In the genomic region with DNA sequence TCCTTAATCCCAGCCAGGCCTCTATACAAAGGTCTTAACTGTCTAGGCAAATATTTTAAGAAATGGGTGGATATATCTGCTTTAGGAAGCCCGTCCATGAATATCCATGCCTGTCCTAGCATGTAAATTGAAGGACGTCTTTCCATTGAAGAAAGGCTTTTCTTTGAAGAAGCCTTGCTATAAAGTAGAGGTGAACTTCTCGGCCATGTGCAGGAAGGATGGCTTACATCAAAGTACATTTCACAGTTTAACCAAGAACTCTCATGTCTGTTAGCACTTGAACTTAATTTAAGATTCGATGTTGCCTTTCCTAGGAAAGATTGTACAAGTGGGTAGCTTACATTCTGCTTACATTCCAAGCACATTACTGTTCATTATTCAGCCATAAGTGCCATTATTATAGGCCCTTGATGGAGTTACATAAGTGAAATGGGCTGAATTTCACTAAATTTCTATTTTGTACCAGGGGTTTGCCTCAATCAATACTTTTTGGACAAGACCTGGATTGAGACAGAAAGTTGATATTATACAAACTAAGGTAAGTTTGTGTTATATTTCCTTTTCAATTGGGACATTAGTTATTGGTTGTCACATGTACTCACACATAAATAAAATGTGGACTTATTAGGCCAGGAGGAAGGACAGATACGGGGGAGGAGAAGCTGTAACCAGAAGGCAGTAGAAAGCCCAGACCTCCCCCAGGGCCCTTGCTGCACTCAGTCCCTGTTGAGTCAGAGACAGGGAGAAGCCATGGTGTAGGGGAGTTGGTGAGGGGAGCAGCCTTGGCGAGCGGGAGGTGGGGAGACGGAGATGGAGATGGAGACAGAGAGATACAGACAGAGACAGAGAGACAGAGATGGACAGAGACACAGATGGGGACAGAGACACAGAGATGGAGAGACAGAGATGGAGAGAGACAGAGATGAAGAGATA, we compare ENCODE assay signal across 18 cellular contexts.
DNase-seq lines count a peak whose midpoint lies in the region; ATAC-seq and TF ChIP-seq lines count a peak whose summit lies in the region.
"Had no signal": no experiment of that assay in that cellular context is flagged by ENCODE, and none has a peak within 500 bp of the region (broad histone marks: within the 10 kb centered on the region; RNA-seq: fewer than 3 reads in every experiment).

No MANE protein-coding gene starts in this region.

- H3K4me1 Mint-ChIP-seq in Caco-2 (ENCODE audit: low read depth, unreplicated experiment) (peaks cover 10% of the 10 kb centered on the region), endodermal cell (peaks cover 2% of the 10 kb centered on the region)
- peaks cover 4 to 13% of the 10 kb centered on the region in 2 donors for H3K4me1 Mint-ChIP-seq in natural killer cell treated with Interleukin-12 subunit alpha and Interleukin-12 subunit beta and Interleukin-15 and Interleukin-18, amount 100 ng/mL, for 72 hours (ENCODE audit: low read depth in 2 of 2)
- no peaks in the 10 kb centered on the region for H3K4me1 Mint-ChIP-seq in stimulated activated naive B cell treated with anti-CD40 and anti-IgM and Interleukin-4, amounts not matched to agents 10 μg/mL and 1 μg/mL and 100 μg/mL, for 72 hours

- H2BK120ac ChIP-seq in trophoblast cell (ENCODE audit: insufficient read depth, low read length, poor library complexity) (peak overlapping the region; percentile 35), mesendoderm (ENCODE audit: low read depth, low read length) (no peak overlapping the region)

- no peak overlapping the region for H4K12ac ChIP-seq in trophoblast cell (ENCODE audit: low read depth, low read length)

- H3K9me3 ChIP-seq in Caco-2 (no peaks in the 10 kb centered on the region), endodermal cell (ENCODE audit: control insufficient read depth, low read length) (no peaks in the 10 kb centered on the region), trophoblast cell (ENCODE audit: insufficient read depth, low read depth, low read length) (peaks cover 2% of the 10 kb centered on the region), SJCRH30 (replicated peaks) (no peaks in the 10 kb centered on the region)
- H3K9me3 ChIP-seq: neutrophil, SK-N-SH had no signal

- TF ChIP-seq POLR2A in NB4 (IDR thresholded peaks at IDR 0.05; ENCODE audit: extremely low read depth, insufficient read length), result no peak

- no peak overlapping the region for H4K5ac ChIP-seq in mesendoderm (ENCODE audit: low read length)

- peaks cover 15% of the 10 kb centered on the region for H3K9me3 Mint-ChIP-seq in Caco-2 (ENCODE audit: unreplicated experiment)
- H3K9me3 Mint-ChIP-seq in endodermal cell, result no peaks in the 10 kb centered on the region
- no peaks in the 10 kb centered on the region for H3K9me3 Mint-ChIP-seq in natural killer cell treated with Interleukin-12 subunit alpha and Interleukin-12 subunit beta and Interleukin-15 and Interleukin-18, amount 100 ng/mL, for 72 hours
- H3K9me3 Mint-ChIP-seq in stimulated activated naive B cell treated with anti-CD40 and anti-IgM and Interleukin-4, amounts not matched to agents 10 μg/mL and 1 μg/mL and 100 μg/mL, for 72 hours, result peaks cover 3 to 7% of the 10 kb centered on the region in 2 donors
- H3K9me3 Mint-ChIP-seq: activated T-helper 2 cell treated with anti-CD3 and anti-CD28 coated beads, Interferon-gamma antibody, Interleukin-2, Interleukin-4, amounts not matched to agents 10 μg/mL and 5 μg/mL and 100 μg/mL, durations not matched to agents 14 hours and 24 hours and 36 hours had no signal

- no peak overlapping the region for H3K56ac ChIP-seq in mesendoderm (ENCODE audit: low read length)

- peak overlapping the region; percentile 30 for H2BK12ac ChIP-seq in trophoblast cell (ENCODE audit: low read length)

- H3K4me3 Mint-ChIP-seq in Caco-2 (ENCODE audit: unreplicated experiment) (no peak overlapping the region), endodermal cell (no peak overlapping the region)
- H3K4me3 Mint-ChIP-seq in natural killer cell treated with Interleukin-12 subunit alpha and Interleukin-12 subunit beta and Interleukin-15 and Interleukin-18, amount 100 ng/mL, for 72 hours, result no peak overlapping the region
- no peak overlapping the region for H3K4me3 Mint-ChIP-seq in stimulated activated naive B cell treated with anti-CD40 and anti-IgM and Interleukin-4, amounts not matched to agents 10 μg/mL and 1 μg/mL and 100 μg/mL, for 72 hours

- H3K9ac ChIP-seq in endodermal cell (ENCODE audit: extremely low read depth, low read length, poor library complexity, severe bottlenecking) (no peak overlapping the region), trophoblast cell (ENCODE audit: low read length) (no peak overlapping the region), mesendoderm (ENCODE audit: low read length) (no peak overlapping the region)
- H3K9ac ChIP-seq: BLaER1, SK-N-SH had no signal

- H3K14ac ChIP-seq in trophoblast cell (ENCODE audit: low read length), result no peak overlapping the region

- H3K36me3 Mint-ChIP-seq in Caco-2 (ENCODE audit: insufficient read depth, unreplicated experiment) (no peaks in the 10 kb centered on the region), endodermal cell (ENCODE audit: low read depth) (no peaks in the 10 kb centered on the region)
- H3K36me3 Mint-ChIP-seq in natural killer cell treated with Interleukin-12 subunit alpha and Interleukin-12 subunit beta and Interleukin-15 and Interleukin-18, amount 100 ng/mL, for 72 hours, result no peaks in the 10 kb centered on the region
- H3K36me3 Mint-ChIP-seq in stimulated activated naive B cell treated with anti-CD40 and anti-IgM and Interleukin-4, amounts not matched to agents 10 μg/mL and 1 μg/mL and 100 μg/mL, for 72 hours, result no peaks in the 10 kb centered on the region

- H3K23ac ChIP-seq in trophoblast cell (ENCODE audit: low read length), result no peak overlapping the region
- no peak overlapping the region for H3K23ac ChIP-seq in mesendoderm (ENCODE audit: low read length)

- intact Hi-C loops in Caco-2 (cut with micrococcal nuclease; ENCODE audit: unreplicated experiment), result loop anchor here (5.0 kb wide), 1 partner anchor 265 kb away; a partner anchor contains a TSS

- peak overlapping the region; percentile 75 for H3K27ac Mint-ChIP-seq in Caco-2 (ENCODE audit: unreplicated experiment)
- H3K27ac Mint-ChIP-seq in endodermal cell, result no peak overlapping the region
- no peak overlapping the region for H3K27ac Mint-ChIP-seq in natural killer cell treated with Interleukin-12 subunit alpha and Interleukin-12 subunit beta and Interleukin-15 and Interleukin-18, amount 100 ng/mL, for 72 hours
- H3K27ac Mint-ChIP-seq in stimulated activated naive B cell treated with anti-CD40 and anti-IgM and Interleukin-4, amounts not matched to agents 10 μg/mL and 1 μg/mL and 100 μg/mL, for 72 hours, result no peak overlapping the region
- H3K27ac Mint-ChIP-seq: activated T-helper 2 cell treated with anti-CD3 and anti-CD28 coated beads, Interferon-gamma antibody, Interleukin-2, Interleukin-4, amounts not matched to agents 10 μg/mL and 5 μg/mL and 100 μg/mL, durations not matched to agents 14 hours and 24 hours and 36 hours had no signal

- H3K4me3 ChIP-seq in Caco-2 (ENCODE audit: low read depth, low read length) (no peak overlapping the region), NB4 (ENCODE audit: low read depth, low read length) (no peak overlapping the region), endodermal cell (ENCODE audit: low read length) (no peak overlapping the region), trophoblast cell (ENCODE audit: low read depth, low read length) (no peak overlapping the region), SJCRH30 (no peak overlapping the region), mesendoderm (ENCODE audit: low read length) (no peak overlapping the region)
- H3K4me3 ChIP-seq: BLaER1 had no signal

- H3K18ac ChIP-seq in trophoblast cell (ENCODE audit: low read length) (no peak overlapping the region), mesendoderm (ENCODE audit: low read length) (no peak overlapping the region)

- no peak for TF ChIP-seq CTCF in Caco-2 (IDR thresholded peaks at IDR 0.05; ENCODE audit: insufficient read depth in 1 of 2, low read depth in 1 of 2, low read length in 1 of 2, severe bottlenecking in 1 of 2, unreplicated experiment in 1 of 2)
- TF ChIP-seq CTCF in NB4 (IDR thresholded peaks at IDR 0.05; ENCODE audit: low read depth, low read length), result no peak
- no peak for TF ChIP-seq CTCF in endodermal cell (conservative IDR thresholded peaks at IDR 0.05)

- H3K27me3 ChIP-seq in Caco-2 (replicated peaks; ENCODE audit: control insufficient read depth, insufficient read depth, low read length) (no peaks in the 10 kb centered on the region), endodermal cell (ENCODE audit: control insufficient read depth, insufficient read depth, low read length, poor library complexity, severe bottlenecking) (no peaks in the 10 kb centered on the region), trophoblast cell (ENCODE audit: insufficient read depth, low read length) (no peaks in the 10 kb centered on the region), SJCRH30 (no peaks in the 10 kb centered on the region), mesendoderm (ENCODE audit: insufficient read depth, low read length, poor library complexity) (no peaks in the 10 kb centered on the region)
- H3K27me3 ChIP-seq: BLaER1 had no signal

- H2BK15ac ChIP-seq in mesendoderm (replicated peaks; ENCODE audit: low read depth), result no peak overlapping the region

- H3K4ac ChIP-seq in trophoblast cell (ENCODE audit: low read depth, low read length) (no peak overlapping the region), mesendoderm (ENCODE audit: low read depth, low read length) (no peak overlapping the region)

- H2BK5ac ChIP-seq in trophoblast cell (ENCODE audit: low read depth, low read length, poor library complexity), result peak overlapping the region; percentile 33
- no peak overlapping the region for H2BK5ac ChIP-seq in mesendoderm (ENCODE audit: low read length)

- CTCF ChIA-PET in Caco-2 (lab: Charles Lee), result no interaction called here

- no peak overlapping the region for H3K27ac ChIP-seq in endodermal cell (ENCODE audit: low read depth, low read length)
- peak overlapping the region; percentile 19 for H3K27ac ChIP-seq in trophoblast cell (ENCODE audit: low read depth, low read length)
- H3K27ac ChIP-seq in SJCRH30, result no peak overlapping the region
- no peak overlapping the region for H3K27ac ChIP-seq in mesendoderm (ENCODE audit: low read depth, low read length)
- H3K27ac ChIP-seq: BLaER1, neutrophil had no signal

- H4K8ac ChIP-seq in trophoblast cell (ENCODE audit: low read depth, low read length) (no peak overlapping the region), mesendoderm (ENCODE audit: low read depth, low read length) (no peak overlapping the region)

- H3K79me2 ChIP-seq in trophoblast cell (ENCODE audit: control insufficient read depth, insufficient read depth, low read length, poor library complexity) (no peaks in the 10 kb centered on the region), mesendoderm (ENCODE audit: control insufficient read depth, insufficient read depth, low read length) (no peaks in the 10 kb centered on the region)

- H3K79me1 ChIP-seq in trophoblast cell (ENCODE audit: low read length) (peaks cover 13% of the 10 kb centered on the region), mesendoderm (ENCODE audit: low read length) (no peaks in the 10 kb centered on the region)

- H2AFZ ChIP-seq in trophoblast cell (ENCODE audit: insufficient read depth, low read length, poor library complexity), result no peak overlapping the region

- POLR2A ChIA-PET in Caco-2 (lab: Charles Lee), result no interaction called here

- no peak for ATAC-seq in natural killer cell treated with Interleukin-12 subunit alpha and Interleukin-12 subunit beta and Interleukin-15 and Interleukin-18, amount 100 ng/mL, for 72 hours
- ATAC-seq in stimulated activated naive B cell treated with anti-CD40 and anti-IgM and Interleukin-4, amounts not matched to agents 10 μg/mL and 1 μg/mL and 100 μg/mL, for 72 hours (replicated peaks), result no peak

- H3K4me1 ChIP-seq in Caco-2 (peaks cover 36% of the 10 kb centered on the region), endodermal cell (ENCODE audit: control insufficient read depth, insufficient read depth, low read length) (no peaks in the 10 kb centered on the region), trophoblast cell (ENCODE audit: control insufficient read depth in 1 of 2, insufficient read depth in 2 of 2, low read length in 2 of 2) (peaks cover 20 to 21% of the 10 kb centered on the region in 2 experiments), SJCRH30 (no peaks in the 10 kb centered on the region), mesendoderm (ENCODE audit: control insufficient read depth, low read depth, low read length) (no peaks in the 10 kb centered on the region)
- H3K4me1 ChIP-seq: BLaER1 had no signal

- H3K4me2 ChIP-seq in trophoblast cell (ENCODE audit: low read length) (no peak overlapping the region), mesendoderm (ENCODE audit: low read length) (no peak overlapping the region)
- H3K4me2 ChIP-seq: BLaER1, SK-N-SH had no signal

- peak overlapping the region; percentile 73 for H4K91ac ChIP-seq in trophoblast cell (ENCODE audit: low read depth, low read length)

- H2AK5ac ChIP-seq in trophoblast cell (ENCODE audit: low read length) (peak overlapping the region; percentile 42), mesendoderm (ENCODE audit: low read length) (no peak overlapping the region)

- H3K36me3 ChIP-seq in Caco-2 (ENCODE audit: control insufficient read depth, insufficient read depth, low read length) (no peaks in the 10 kb centered on the region), endodermal cell (ENCODE audit: control insufficient read depth, insufficient read depth, low read length) (no peaks in the 10 kb centered on the region), trophoblast cell (ENCODE audit: control insufficient read depth in 1 of 2, insufficient read depth in 2 of 2, low read length in 2 of 2) (no peaks in the 10 kb centered on the region), SJCRH30 (no peaks in the 10 kb centered on the region), mesendoderm (ENCODE audit: control insufficient read depth, insufficient read depth, low read length) (no peaks in the 10 kb centered on the region)
- H3K36me3 ChIP-seq: BLaER1, neutrophil had no signal

- 93 to 94% methylated on average over 5 to 8 of the region's 8 CpGs for WGBS in endodermal cell (ENCODE audit: insufficient coverage in 1 of 2, insufficient read length in 1 of 2), 2 experiments
- WGBS in trophoblast cell (ENCODE audit: extremely low coverage, insufficient coverage, insufficient read length), result no CpG with 5 or more reads among the region's 8 CpGs
- no CpG with 5 or more reads among the region's 8 CpGs for WGBS in mesendoderm (ENCODE audit: extremely low coverage, insufficient coverage, low lambda C conversion rate)

- peak in 1 of 2 experiments; percentile 15 for DNase-seq in Caco-2
- DNase-seq in NB4 (ENCODE audit: low read depth), result peak; percentile 79
- peak; percentile 28 for DNase-seq in endodermal cell
- peak in 1 of 2 donors; percentile 46 for DNase-seq in trophoblast cell
- DNase-seq in natural killer cell treated with Interleukin-12 subunit alpha and Interleukin-12 subunit beta and Interleukin-15 and Interleukin-18, amount 100 ng/mL, for 72 hours (ENCODE audit: low spot score), result no peak
- no peak for DNase-seq in stimulated activated naive B cell treated with anti-CD40 and anti-IgM and Interleukin-4, amounts not matched to agents 10 μg/mL and 1 μg/mL and 100 μg/mL, for 72 hours
- no peak for DNase-seq in SJCRH30
- DNase-seq in mesendoderm, result no peak
- DNase-seq: DND-41; foreskin melanocyte; GOT3; midbrain; NCI-H446; SK-N-SH; stimulated activated naive CD4-positive, alpha-beta T cell had no signal

- H3K27me3 Mint-ChIP-seq in Caco-2 (ENCODE audit: insufficient read depth, unreplicated experiment) (no peaks in the 10 kb centered on the region), endodermal cell (ENCODE audit: insufficient read depth) (peaks cover 7% of the 10 kb centered on the region)
- peaks cover 14% of the 10 kb centered on the region in 2 donors for H3K27me3 Mint-ChIP-seq in natural killer cell treated with Interleukin-12 subunit alpha and Interleukin-12 subunit beta and Interleukin-15 and Interleukin-18, amount 100 ng/mL, for 72 hours
- H3K27me3 Mint-ChIP-seq in stimulated activated naive B cell treated with anti-CD40 and anti-IgM and Interleukin-4, amounts not matched to agents 10 μg/mL and 1 μg/mL and 100 μg/mL, for 72 hours, result peaks cover 3 to 5% of the 10 kb centered on the region in 2 donors

- no TSS peak for BruUV-seq in Caco-2 (replicated peaks; lab: Mats Ljungman, UMichigan)

Comparison
In these comparisons a context has a peak if more than half of its experiments do, and no peak if none do; other contexts are left out.
1. DNase-seq: peak in NB4 (single experiment) and endodermal cell (single experiment); none in natural killer cell treated with Interleukin-12 subunit alpha and Interleukin-12 subunit beta and Interleukin-15 and Interleukin-18, amount 100 ng/mL, for 72 hours (single experiment), stimulated activated naive B cell treated with anti-CD40 and anti-IgM and Interleukin-4, amounts not matched to agents 10 μg/mL and 1 μg/mL and 100 μg/mL, for 72 hours (single experiment), SJCRH30 (0 of 2) and mesendoderm (single experiment).